Comparison of ENCODE assay signal across 8 cellular contexts in genomic region chr14:99930420-99931274, GRCh38.
DNase-seq lines count a peak whose midpoint lies in the region; ATAC-seq and TF ChIP-seq lines count a peak whose summit lies in the region.

No MANE protein-coding gene starts in this region.

- intact Hi-C loops in esophagus muscularis mucosa (cut with DNase I) = no loop called here

- no peak for TF ChIP-seq POLR2A in esophagus muscularis mucosa (IDR thresholded peaks at IDR 0.05; ENCODE audit: low read depth)

- 84% methylated on average over 6 of the region's 6 CpGs for WGBS in SK-N-SH (ENCODE audit: low lambda C conversion rate)
- 81% methylated on average over 6 of the region's 6 CpGs for WGBS in hepatocyte (ENCODE audit: low lambda C conversion rate, missing lambda C conversion rate)
- 72% methylated on average over 6 of the region's 6 CpGs for WGBS in esophagus muscularis mucosa

- H3F3A ChIP-seq in SK-N-SH (replicated peaks; ENCODE audit: insufficient read depth) = no peaks in the 10 kb centered on the region

- no peaks in the 10 kb centered on the region for H3K9me3 ChIP-seq in SK-N-SH
- no peaks in the 10 kb centered on the region for H3K9me3 ChIP-seq in hepatocyte (ENCODE audit: low read depth)
- no peaks in the 10 kb centered on the region for H3K9me3 ChIP-seq in esophagus muscularis mucosa

- TF ChIP-seq RAD21 in SK-N-SH (IDR thresholded peaks at IDR 0.05; ENCODE audit: low read length) = no peak

- CTCF ChIA-PET in SK-N-SH (lab: Yijun Ruan, JAX) = interaction anchor here (1.0 to 3.2 kb wide), 3 partner anchors 16 to 392 kb away, joined by 3 to 22 read pairs (median 3); no protein-coding TSS in a partner anchor

- TF ChIP-seq EP300 in SK-N-SH (IDR thresholded peaks at IDR 0.05; ENCODE audit: borderline replicate concordance in 1 of 2, low read depth in 1 of 2, low read length in 1 of 2) (no peak), esophagus muscularis mucosa (IDR thresholded peaks at IDR 0.05) (no peak)

- H4K20me1 ChIP-seq in SK-N-SH (ENCODE audit: insufficient read depth) (no peaks in the 10 kb centered on the region), hepatocyte (ENCODE audit: insufficient read depth, poor library complexity, severe bottlenecking) (no peaks in the 10 kb centered on the region)

- no peak overlapping the region for H3K9ac ChIP-seq in SK-N-SH

- DNase-seq in SK-N-SH (peak; percentile 55), foreskin melanocyte (peak; percentile 19), hepatocyte (ENCODE audit: low spot score) (no peak), HuH-7 (ENCODE audit: low spot score) (no peak), esophagus muscularis mucosa (ENCODE audit: extremely low spot score) (no peak)

- H3K9me2 ChIP-seq in SK-N-SH = no peaks in the 10 kb centered on the region
- H3K9me2 ChIP-seq in hepatocyte (replicated peaks; ENCODE audit: insufficient read depth) = no peaks in the 10 kb centered on the region

- H3K79me2 ChIP-seq in SK-N-SH (ENCODE audit: insufficient read depth) (no peaks in the 10 kb centered on the region), hepatocyte (no peaks in the 10 kb centered on the region)

- no peak overlapping the region for H2AFZ ChIP-seq in SK-N-SH (ENCODE audit: low read depth)
- H2AFZ ChIP-seq in hepatocyte = no peak overlapping the region

- H3K27ac ChIP-seq in SK-N-SH (ENCODE audit: low read depth in 2 of 2, low read length in 1 of 2) (no peak overlapping the region), hepatocyte (no peak overlapping the region), esophagus muscularis mucosa (replicated peaks in 1 of 4) (no peak overlapping the region)

- TF ChIP-seq CTCF in SK-N-SH (IDR thresholded peaks at IDR 0.05) (no peak), hepatocyte (IDR thresholded peaks at IDR 0.05; ENCODE audit: poor library complexity) (no peak), esophagus muscularis mucosa (IDR thresholded peaks at IDR 0.05) (no peak)

- no peak overlapping the region for H3K4me2 ChIP-seq in SK-N-SH
- no peak overlapping the region for H3K4me2 ChIP-seq in hepatocyte

- H3K4me3 ChIP-seq in SK-N-SH (ENCODE audit: low read depth in 2 of 2, low read length in 1 of 2) = no peak overlapping the region
- H3K4me3 ChIP-seq in hepatocyte = no peak overlapping the region
- no peak overlapping the region for H3K4me3 ChIP-seq in esophagus muscularis mucosa

- POLR2A ChIA-PET in SK-N-SH (lab: Yijun Ruan, JAX) = no interaction called here

- ATAC-seq in SK-N-SH treated with all-trans-retinoic acid at 6 μM for 48 hours (no peak), GM21529 (IDR thresholded peaks at IDR 0.05; ENCODE audit: unreplicated experiment) (peak; percentile 93), HG03520 (IDR thresholded peaks at IDR 0.05; ENCODE audit: unreplicated experiment) (peak; percentile 87)

- H3K4me1 ChIP-seq in SK-N-SH (ENCODE audit: control insufficient read depth in 1 of 2, insufficient read depth in 2 of 2, low read depth in 1 of 2, low read length in 1 of 2) (peaks cover 0 to 11% of the 10 kb centered on the region in 2 experiments; a peak in 2 of 4 replicates), hepatocyte (ENCODE audit: insufficient read depth) (no peaks in the 10 kb centered on the region), esophagus muscularis mucosa (peaks cover 0 to 7% (median 0%) of the 10 kb centered on the region in 4 donors)

- H3K36me3 ChIP-seq in SK-N-SH (replicated peaks in 1 of 2; ENCODE audit: control insufficient read depth in 1 of 2, insufficient read depth in 2 of 2, low read length in 1 of 2) (peaks cover 0 to 6% of the 10 kb centered on the region in 2 experiments), hepatocyte (replicated peaks; ENCODE audit: insufficient read depth, low read depth) (no peaks in the 10 kb centered on the region), esophagus muscularis mucosa (peaks cover 2 to 45% (median 26%) of the 10 kb centered on the region in 4 donors)

- H3K27me3 ChIP-seq in SK-N-SH (ENCODE audit: insufficient read depth) (no peaks in the 10 kb centered on the region), hepatocyte (no peaks in the 10 kb centered on the region), esophagus muscularis mucosa (no peaks in the 10 kb centered on the region)

TF ChIP-seq in SK-N-SH, 30 proteins besides CTCF, POLR2A, EP300 and RAD21:
- TF ChIP-seq NFIC (IDR thresholded peaks at IDR 0.05; ENCODE audit: borderline replicate concordance) (peak; percentile 27; the same call in 1 of the 2 replicates), MAX (IDR thresholded peaks at IDR 0.05; ENCODE audit: low read depth) (no peak), RXRA (IDR thresholded peaks at IDR 0.05; ENCODE audit: borderline replicate concordance, low read depth) (no peak), USF2 (IDR thresholded peaks at IDR 0.05; ENCODE audit: borderline replicate concordance, low read depth, low read length) (no peak)
TF ChIP-seq in SK-N-SH: peak in this region for 1.

TF ChIP-seq in SK-N-SH treated with all-trans-retinoic acid at 6 μM for 48 hours, 23 proteins besides CTCF, POLR2A, EP300 and RAD21:
- TF ChIP-seq CSDC2 (CRISPR knock-in tag; IDR thresholded peaks at IDR 0.05) (no peak), ZNF8 (CRISPR knock-in tag; IDR thresholded peaks at IDR 0.05) (no peak), POU6F1 (CRISPR knock-in tag; IDR thresholded peaks at IDR 0.05; ENCODE audit: borderline replicate concordance, low read depth) (no peak)
TF ChIP-seq in SK-N-SH treated with all-trans-retinoic acid at 6 μM for 48 hours: peak in this region for 0.

Comparison
In these comparisons a context has a peak if more than half of its experiments do, and no peak if none do; other contexts are left out.
1. DNase-seq: peak in SK-N-SH (single experiment) and foreskin melanocyte (single experiment); none in hepatocyte (single experiment), HuH-7 (single experiment) and esophagus muscularis mucosa (single experiment).